In genomic region chr13:107625648-107626047, GRCh38 we compare ENCODE assay signal across 8 cellular contexts.
"Had no signal": no experiment of that assay in that cellular context is flagged by ENCODE, and none has a peak within 500 bp of the region (broad histone marks: within the 10 kb centered on the region; RNA-seq: fewer than 3 reads in every experiment).

No MANE protein-coding gene starts in this region.

- H3K27ac ChIP-seq: HL-60 had no signal

- ATAC-seq: HepG2, K562 had no signal

- H3K27me3 Mint-ChIP-seq: IgD-negative memory B cell had no signal

- H3K4me3 Mint-ChIP-seq: IgD-negative memory B cell had no signal

- H3K27ac Mint-ChIP-seq: IgD-negative memory B cell had no signal

- H3K4me1 Mint-ChIP-seq: IgD-negative memory B cell had no signal

- H3K4me3 ChIP-seq: K562 had no signal

- FAIRE-seq: HepG2, HTR-8/SVneo, K562 had no signal

- H3K36me3 Mint-ChIP-seq: IgD-negative memory B cell had no signal

- DNase-seq: IMR-90, KBM-7, KG1 had no signal
